In the genomic region with DNA sequence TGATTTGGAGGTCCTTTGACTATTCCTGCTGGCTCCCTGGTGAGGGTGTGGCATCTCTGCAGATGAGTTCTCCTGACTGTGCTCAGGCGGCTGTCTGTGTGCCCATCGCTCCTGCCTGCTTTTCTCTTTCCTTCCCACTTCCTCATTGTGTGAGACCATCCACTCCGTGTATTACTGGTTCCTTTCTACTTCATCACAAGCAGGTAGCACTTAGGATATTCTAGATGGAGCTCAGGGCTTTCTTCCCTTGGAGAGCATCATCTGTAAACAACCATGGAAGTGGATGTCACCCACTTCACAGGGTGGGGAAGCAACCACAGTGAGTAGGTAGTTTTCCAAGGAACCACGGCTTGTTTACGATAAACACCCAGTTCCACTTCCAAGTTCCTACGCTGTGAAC, we compare ENCODE assay signal across 12 cellular contexts. TPM values are rescaled to one million over a fixed set of nuclear protein-coding genes. Genes with fewer than 3 reads are reported as not detected.
A peak's percentile ranks its signal among the peaks of the same experiment; 100 is the strongest.
DNase-seq lines count a peak whose midpoint lies in the region; ATAC-seq, FAIRE-seq and TF ChIP-seq lines count a peak whose summit lies in the region.
"Had no signal": no experiment of that assay in that cellular context is flagged by ENCODE, and none has a peak within 500 bp of the region (broad histone marks: within the 10 kb centered on the region; RNA-seq: fewer than 3 reads in every experiment).

No MANE protein-coding gene starts in this region.

- in situ Hi-C loops in KBM-7 (cut with MboI; ENCODE audit: low pct_unique_long_range_greater_than_20kb, low sequenced_read_pairs) = no loop called here

- H3K4me1 Mint-ChIP-seq in activated T-cell treated with anti-CD3 and anti-CD28 coated beads, Interleukin-2, amount 50 U/mL, for 72 hours (ENCODE audit: low read depth) = peaks cover 96% of the 10 kb centered on the region
- peaks cover 57% of the 10 kb centered on the region for H3K4me1 Mint-ChIP-seq in brain
- peaks cover 92% of the 10 kb centered on the region for H3K4me1 Mint-ChIP-seq in stimulated activated effector memory CD8-positive, alpha-beta T cell treated with anti-CD3 and anti-CD28 coated beads, Interleukin-12 subunit alpha, Interleukin-12 subunit beta, amount 100 ng/mL, for 72 hours

- peaks cover 2% of the 10 kb centered on the region in 2 donors for H3K36me3 Mint-ChIP-seq in activated T-cell treated with anti-CD3 and anti-CD28 coated beads, Interleukin-2, amount 50 U/mL, for 72 hours (ENCODE audit: insufficient read depth in 2 of 2)
- peaks cover 49% of the 10 kb centered on the region for H3K36me3 Mint-ChIP-seq in brain
- peaks cover 85% of the 10 kb centered on the region for H3K36me3 Mint-ChIP-seq in stimulated activated effector memory CD8-positive, alpha-beta T cell treated with anti-CD3 and anti-CD28 coated beads, Interleukin-12 subunit alpha, Interleukin-12 subunit beta, amount 100 ng/mL, for 72 hours

- peak overlapping the region; percentile 4 to 79 for H3K4me3 Mint-ChIP-seq in activated T-cell treated with anti-CD3 and anti-CD28 coated beads, Interleukin-2, amount 50 U/mL, for 72 hours
- H3K4me3 Mint-ChIP-seq in brain = peak overlapping the region in 1 of 5 experiments; percentile 41
- peak overlapping the region; percentile 48 for H3K4me3 Mint-ChIP-seq in stimulated activated effector memory CD8-positive, alpha-beta T cell treated with anti-CD3 and anti-CD28 coated beads, Interleukin-12 subunit alpha, Interleukin-12 subunit beta, amount 100 ng/mL, for 72 hours

- no peak for DNase-seq in activated T-cell treated with anti-CD3 and anti-CD28 coated beads, Interleukin-2, amount 50 U/mL, for 72 hours
- no peak for DNase-seq in activated T-cell treated with anti-CD3 and anti-CD28 coated beads for 4 hours
- peak; percentile 62 for DNase-seq in KBM-7
- no peak for DNase-seq in stimulated activated effector memory CD8-positive, alpha-beta T cell treated with anti-CD3 and anti-CD28 coated beads, Interleukin-12 subunit alpha, Interleukin-12 subunit beta, amount 100 ng/mL, for 72 hours (ENCODE audit: low spot score in 2 of 2)
- DNase-seq in GM19239 (ENCODE audit: insufficient read length, low spot score) = no peak
- no peak for DNase-seq in DMS153 (lab: John Stamatoyannopoulos, UW)
- DNase-seq in frontal cortex (ENCODE audit: low spot score in 2 of 2) = no peak
- DNase-seq: activated gamma-delta T cell treated with Interleukin-2 at 50 U/mL for 16 hours; hypothalamus; NCI-H748 treated with DMSO at 0.1 percent for 48 hours; stimulated activated naive CD4-positive, alpha-beta T cell treated with Interleukin-2 at 50 U/mL for 16 hours had no signal

- H3K27ac Mint-ChIP-seq in activated T-cell treated with anti-CD3 and anti-CD28 coated beads, Interleukin-2, amount 50 U/mL, for 72 hours = peak overlapping the region; percentile 82
- peak overlapping the region in 3 of 5 experiments; percentile 29 to 90 (median 62) for H3K27ac Mint-ChIP-seq in brain
- H3K27ac Mint-ChIP-seq in stimulated activated effector memory CD8-positive, alpha-beta T cell treated with anti-CD3 and anti-CD28 coated beads, Interleukin-12 subunit alpha, Interleukin-12 subunit beta, amount 100 ng/mL, for 72 hours = peak overlapping the region; percentile 87

- no peak for FAIRE-seq in GM19239 (lab: Jason Lieb, UNC)
- FAIRE-seq in frontal cortex (lab: Jason Lieb, UNC) = no peak

- peak in 1 of 2 donors; percentile 31 for ATAC-seq in activated T-cell treated with anti-CD3 and anti-CD28 coated beads, Interleukin-2, amount 50 U/mL, for 72 hours (replicated peaks in 1 of 2)
- ATAC-seq in stimulated activated effector memory CD8-positive, alpha-beta T cell treated with anti-CD3 and anti-CD28 coated beads, Interleukin-12 subunit alpha, Interleukin-12 subunit beta, amount 100 ng/mL, for 72 hours = no peak

- TF ChIP-seq CTCF in brain (conservative IDR thresholded peaks at IDR 0.05) = no peak

- H3K9me3 Mint-ChIP-seq in activated T-cell treated with anti-CD3 and anti-CD28 coated beads, Interleukin-2, amount 50 U/mL, for 72 hours = no peaks in the 10 kb centered on the region
- H3K9me3 Mint-ChIP-seq in brain = peaks cover 0 to 8% (median 2%) of the 10 kb centered on the region in 5 experiments
- no peaks in the 10 kb centered on the region for H3K9me3 Mint-ChIP-seq in stimulated activated effector memory CD8-positive, alpha-beta T cell treated with anti-CD3 and anti-CD28 coated beads, Interleukin-12 subunit alpha, Interleukin-12 subunit beta, amount 100 ng/mL, for 72 hours

- no peaks in the 10 kb centered on the region for H3K27me3 Mint-ChIP-seq in activated T-cell treated with anti-CD3 and anti-CD28 coated beads, Interleukin-2, amount 50 U/mL, for 72 hours (ENCODE audit: low read depth)
- H3K27me3 Mint-ChIP-seq in brain = no peaks in the 10 kb centered on the region

RNA-seq across cellular contexts. Expression of a gene that starts 15.7 kb away (rescaled TPM):
- 100 to 1,000 TPM; 103 to 116 TPM for total RNA-seq in activated T-cell treated with anti-CD3 and anti-CD28 coated beads, Interleukin-2, amount 50 U/mL, for 72 hours
- polyA plus RNA-seq in brain (ENCODE audit: insufficient read depth, low read depth, low replicate concordance) = 191 TPM
- total RNA-seq in frontal cortex = 229 TPM
